8 cellular contexts compared by ENCODE assay signal in genomic region chr2:47345584-47345913, GRCh38. TPM values are rescaled to one million over a fixed set of nuclear protein-coding genes. Genes with fewer than 3 reads are reported as not detected.
DNase-seq lines count a peak whose midpoint lies in the region; ATAC-seq and TF ChIP-seq lines count a peak whose summit lies in the region.

No MANE protein-coding gene starts in this region.

- peaks cover 14% of the 10 kb centered on the region for H3K4me1 ChIP-seq in iPS-15b (ENCODE audit: control insufficient read depth, insufficient read depth, low read length)
- peaks cover 6 to 9% (median 7%) of the 10 kb centered on the region in 3 donors for H3K4me1 ChIP-seq in skeletal muscle tissue (ENCODE audit: control insufficient read depth in 3 of 3, insufficient read depth in 3 of 3, low read length in 3 of 3)
- peaks cover 0 to 27% (median 6%) of the 10 kb centered on the region in 3 donors for H3K4me1 ChIP-seq in gastroesophageal sphincter

- no peak for TF ChIP-seq EP300 in gastroesophageal sphincter (IDR thresholded peaks at IDR 0.05)

- no peak for TF ChIP-seq POLR2A in gastroesophageal sphincter (IDR thresholded peaks at IDR 0.05)

- no peaks in the 10 kb centered on the region for H3K9me3 ChIP-seq in SK-N-MC (ENCODE audit: low read depth, low read length)
- H3K9me3 ChIP-seq in iPS-15b (ENCODE audit: control insufficient read depth, insufficient read depth, low read length) = no peaks in the 10 kb centered on the region
- no peaks in the 10 kb centered on the region for H3K9me3 ChIP-seq in skeletal muscle tissue (ENCODE audit: control insufficient read depth in 3 of 3, low read length in 3 of 3)
- no peaks in the 10 kb centered on the region for H3K9me3 ChIP-seq in gastroesophageal sphincter

- ATAC-seq in gastroesophageal sphincter = no peak

- no peak overlapping the region for H3K27ac ChIP-seq in SK-N-MC
- H3K27ac ChIP-seq in skeletal muscle tissue (ENCODE audit: low read depth, low read length) = no peak overlapping the region
- H3K27ac ChIP-seq in gastroesophageal sphincter = peak overlapping the region in 2 of 4 donors; percentile 48 to 59

- TF ChIP-seq CTCF in gastroesophageal sphincter (IDR thresholded peaks at IDR 0.05) = no peak

- H3K4me3 ChIP-seq in H7 (ENCODE audit: insufficient read depth, low read depth, low read length) = peak overlapping the region; percentile 32
- peak overlapping the region; percentile 41 for H3K4me3 ChIP-seq in SK-N-MC
- H3K4me3 ChIP-seq in iPS-15b (ENCODE audit: low read depth, low read length) = peak overlapping the region; percentile 40
- peak overlapping the region; percentile 8 to 61 (median 60) for H3K4me3 ChIP-seq in skeletal muscle tissue (ENCODE audit: low read length in 3 of 3)
- H3K4me3 ChIP-seq in gastroesophageal sphincter = peak overlapping the region in 1 of 2 donors; percentile 36

- no peaks in the 10 kb centered on the region for H3K27me3 ChIP-seq in H7 (ENCODE audit: control insufficient read depth, insufficient read depth, low read length)
- no peaks in the 10 kb centered on the region for H3K27me3 ChIP-seq in iPS-15b (ENCODE audit: control insufficient read depth, insufficient read depth, low read length)
- no peaks in the 10 kb centered on the region for H3K27me3 ChIP-seq in skeletal muscle tissue (ENCODE audit: control insufficient read depth in 3 of 3, insufficient read depth in 3 of 3, low read length in 3 of 3)
- no peaks in the 10 kb centered on the region for H3K27me3 ChIP-seq in gastroesophageal sphincter

- H3K36me3 ChIP-seq in H7 (replicated peaks; ENCODE audit: control insufficient read depth, insufficient read depth, low read length) (peaks cover 1% of the 10 kb centered on the region), SK-N-MC (ENCODE audit: insufficient read depth, low read length) (no peaks in the 10 kb centered on the region), iPS-15b (ENCODE audit: control insufficient read depth, insufficient read depth, low read length) (no peaks in the 10 kb centered on the region), skeletal muscle tissue (ENCODE audit: control insufficient read depth in 3 of 3, insufficient read depth in 3 of 3, low read length in 3 of 3) (no peaks in the 10 kb centered on the region), gastroesophageal sphincter (no peaks in the 10 kb centered on the region)

- DNase-seq in H7 = no peak
- no peak for DNase-seq in SK-N-MC (ENCODE audit: low read depth, low spot score)
- no peak for DNase-seq in GM03348 (ENCODE audit: low spot score)
- DNase-seq in effector CD8-positive, alpha-beta T cell (lab: John Stamatoyannopoulos, UW) = no peak
- no peak for DNase-seq in activated T-cell treated with anti-CD3 and anti-CD28 coated beads, Interleukin-2, amount 50 U/mL, for 1 hour

- H3K9ac ChIP-seq in SK-N-MC (ENCODE audit: insufficient read length) (no peak overlapping the region), iPS-15b (ENCODE audit: low read depth, low read length) (peak overlapping the region; percentile 76), skeletal muscle tissue (ENCODE audit: low read depth in 1 of 3, low read length in 3 of 3) (peak overlapping the region in 1 of 3 donors; percentile 35)

- 23 to 29% methylated on average over 4 of the region's 4 CpGs for whole genome bisulfite sequencing in gastroesophageal sphincter (ENCODE audit: low coverage in 1 of 2), 2 donors

RNA-seq across cellular contexts. Expression of gene EPCAM, which starts 23.6 kb away (rescaled TPM):
- 43.1 and 74.9 TPM in 2 replicates for total RNA-seq in H7 (2014; rRNA removed; shearing (Covaris generic))
- total RNA-seq in skeletal muscle tissue (1.6 TPM), gastroesophageal sphincter (1 to 10 TPM in 1 of 4 donors, under 1 TPM in 1, not detected in 2; 0.54 to 6.1 TPM)

RNA-seq across cellular contexts. Expression of gene MSH2, which starts 57.4 kb away (rescaled TPM):
- total RNA-seq in H7 (2014; rRNA removed; shearing (Covaris generic)) = 203 and 255 TPM in 2 replicates
- total RNA-seq in skeletal muscle tissue = 24.0 TPM
- 10 to 100 TPM in 1 of 4 donors, 1 to 10 TPM in 3; 5.7 to 12.9 (median 8.5) TPM for total RNA-seq in gastroesophageal sphincter
